Comparison of ENCODE assay signal across 15 cellular contexts in genomic region chr1:97743129-97743528, GRCh38.
"Had no signal": no experiment of that assay in that cellular context is flagged by ENCODE, and none has a peak within 500 bp of the region (broad histone marks: within the 10 kb centered on the region; RNA-seq: fewer than 3 reads in every experiment).

No MANE protein-coding gene starts in this region.

- ATAC-seq: activated CD8-positive, alpha-beta T cell treated with anti-CD3 and anti-CD28 coated beads for 36 hours; activated T-cell treated with anti-CD3 and anti-CD28 coated beads, Interleukin-2, amount 50 U/mL, for 72 hours had no signal

- H3K27ac ChIP-seq: dorsolateral prefrontal cortex, esophagus squamous epithelium, parathyroid adenoma, skin epidermis, vagina had no signal

- H3K36me3 ChIP-seq: vagina had no signal

- DNase-seq: activated CD4-positive, alpha-beta T cell treated with anti-CD3 and anti-CD28 coated beads for 4 hours; activated CD8-positive, alpha-beta memory T cell treated with anti-CD3 and anti-CD28 coated beads, Interleukin-2, amount 50 U/mL, for 4 hours; activated CD8-positive, alpha-beta T cell treated with anti-CD3 and anti-CD28 coated beads for 36 hours; activated gamma-delta T cell treated with Interleukin-2 at 50 U/mL for 16 hours; activated naive CD8-positive, alpha-beta T cell treated with anti-CD3 and anti-CD28 coated beads for 36 hours; activated T-cell treated with anti-CD3 and anti-CD28 coated beads, Interleukin-2, amount 50 U/mL, for 72 hours; dorsolateral prefrontal cortex; esophagus squamous epithelium; foreskin fibroblast; midbrain had no signal

- FAIRE-seq: endometrium, keratinocyte had no signal

- H3K4me1 ChIP-seq: esophagus squamous epithelium, parathyroid adenoma, vagina had no signal

- H3K9me3 ChIP-seq: esophagus squamous epithelium, vagina had no signal

- H3K27me3 ChIP-seq: dorsolateral prefrontal cortex, esophagus squamous epithelium, vagina had no signal

- H3K4me3 ChIP-seq: dorsolateral prefrontal cortex, esophagus squamous epithelium, skin epidermis, vagina had no signal
